In genomic region chr2:14148186-14148585, GRCh38 we compare ENCODE assay signal across 23 cellular contexts.
"Had no signal": no experiment of that assay in that cellular context is flagged by ENCODE, and none has a peak within 500 bp of the region (broad histone marks: within the 10 kb centered on the region; RNA-seq: fewer than 3 reads in every experiment).

No MANE protein-coding gene starts in this region.

- H3K4me1 ChIP-seq: body of pancreas, gastroesophageal sphincter, heart right ventricle, psoas muscle, tibial nerve had no signal

- H3K4me3 ChIP-seq: body of pancreas, coronary artery, gastroesophageal sphincter, heart right ventricle, psoas muscle, skin epidermis, tibial nerve had no signal

- H3K9me3 ChIP-seq: body of pancreas, gastroesophageal sphincter, heart right ventricle, psoas muscle, tibial nerve had no signal

- ATAC-seq: activated CD8-positive, alpha-beta memory T cell treated with anti-CD3 and anti-CD28 coated beads, Interleukin-2, amount 10 ng/mL, durations not matched to agents 7 days and 5 days; activated T-helper 17 cell treated with anti-CD3 and anti-CD28 coated beads, Interleukin-2, amount 50 U/mL, for 72 hours; body of pancreas; gastroesophageal sphincter; heart right ventricle; naive thymus-derived CD8-positive, alpha-beta T cell; psoas muscle; right cardiac atrium had no signal

- DNase-seq: activated B cell treated with CpG ODN at 0.5 μM for 24 hours; activated CD4-positive, alpha-beta memory T cell treated with anti-CD3 and anti-CD28 coated beads, Interleukin-2, amount 10 ng/mL, durations not matched to agents 7 days and 5 days; activated CD4-positive, alpha-beta T cell treated with anti-CD3 and anti-CD28 coated beads for 4 hours; activated CD8-positive, alpha-beta memory T cell treated with anti-CD3 and anti-CD28 coated beads, Interleukin-2, amount 10 ng/mL, durations not matched to agents 7 days and 5 days; activated naive CD4-positive, alpha-beta T cell; activated naive CD8-positive, alpha-beta T cell treated with anti-CD3 and anti-CD28 coated beads for 36 hours; amygdala; body of pancreas; central memory CD4-positive, alpha-beta T cell; erythroblast; heart right ventricle; kidney glomerular epithelial cell; mesenchymal stem cell; naive thymus-derived CD8-positive, alpha-beta T cell; psoas muscle; right cardiac atrium; stimulated activated CD4-positive, alpha-beta T cell treated with anti-CD3 and anti-CD28 coated beads, Interleukin-15, amount 100 ng/mL, for 24 hours; stimulated activated CD4-positive, alpha-beta T cell treated with anti-CD3 and anti-CD28 coated beads, Interleukin-2, amount 100 ng/mL, for 48 hours had no signal

- H3K36me3 ChIP-seq: gastroesophageal sphincter, heart right ventricle, tibial nerve had no signal

- H3K27me3 ChIP-seq: body of pancreas, gastroesophageal sphincter, heart right ventricle, tibial nerve had no signal
